Comparison of ENCODE assay signal across 9 cellular contexts in genomic region chr1:172497230-172497629, GRCh38. TPM values are rescaled to one million over a fixed set of nuclear protein-coding genes. Genes with fewer than 3 reads are reported as not detected.
DNase-seq lines count a peak whose midpoint lies in the region; ATAC-seq and TF ChIP-seq lines count a peak whose summit lies in the region.
"Had no signal": no experiment of that assay in that cellular context is flagged by ENCODE, and none has a peak within 500 bp of the region (broad histone marks: within the 10 kb centered on the region; RNA-seq: fewer than 3 reads in every experiment).

No MANE protein-coding gene starts in this region.

- H3K27ac ChIP-seq in BLaER1 = no peak overlapping the region

- TF ChIP-seq CTCF in chondrocyte (IDR thresholded peaks at IDR 0.05) = no peak

- H3K27ac Mint-ChIP-seq in chondrocyte (ENCODE audit: unreplicated experiment) = peak overlapping the region; percentile 68
- H3K27ac Mint-ChIP-seq in activated naive CD4-positive, alpha-beta T cell treated with anti-CD3 and anti-CD28 coated beads, Interleukin-2, amount 50 U/mL, for 72 hours = no peak overlapping the region
- H3K27ac Mint-ChIP-seq: activated naive CD8-positive, alpha-beta T cell treated with anti-CD3 and anti-CD28 coated beads, Interleukin-2, amount 50 U/mL, for 24 hours had no signal

- peaks cover 2% of the 10 kb centered on the region for H3K27me3 Mint-ChIP-seq in chondrocyte (ENCODE audit: low read depth)
- H3K27me3 Mint-ChIP-seq: activated naive CD8-positive, alpha-beta T cell treated with anti-CD3 and anti-CD28 coated beads, Interleukin-2, amount 50 U/mL, for 24 hours had no signal

- ATAC-seq in HG03280 (IDR thresholded peaks at IDR 0.05; ENCODE audit: unreplicated experiment) = no peak
- no peak for ATAC-seq in activated naive CD4-positive, alpha-beta T cell treated with anti-CD3 and anti-CD28 coated beads, Interleukin-2, amount 50 U/mL, for 72 hours
- ATAC-seq: activated naive CD8-positive, alpha-beta T cell treated with anti-CD3 and anti-CD28 coated beads, Interleukin-2, amount 50 U/mL, for 24 hours had no signal

- 0 out of 2 replicates have a peak overlapping the region, but pooled peaks have one; percentile 19 for H3K9ac ChIP-seq in BLaER1

- H3K4me1 ChIP-seq in BLaER1 = 0 out of 2 replicates have a peak, but pooled peaks cover 4% of the 10 kb centered on the region

- H3K36me3 Mint-ChIP-seq in chondrocyte (ENCODE audit: low read depth) = no peaks in the 10 kb centered on the region
- no peaks in the 10 kb centered on the region for H3K36me3 Mint-ChIP-seq in activated naive CD4-positive, alpha-beta T cell treated with anti-CD3 and anti-CD28 coated beads, Interleukin-2, amount 50 U/mL, for 72 hours

- no peaks in the 10 kb centered on the region for H3K36me3 ChIP-seq in BLaER1
- H3K36me3 ChIP-seq in MG63 = no peaks in the 10 kb centered on the region

- H3K4me2 ChIP-seq in BLaER1 = no peak overlapping the region

- DNase-seq in MG63 (peak; percentile 63), chondrocyte (ENCODE audit: low spot score) (no peak), myocyte (ENCODE audit: low read depth) (peak; percentile 8), DMS79 treated with DMSO at 0.1 percent for 48 hours (lab: John Stamatoyannopoulos, UW) (no peak), SIG-M5 (lab: John Stamatoyannopoulos, UW) (no peak)
- no peak for DNase-seq in activated naive CD4-positive, alpha-beta T cell treated with anti-CD3 and anti-CD28 coated beads, Interleukin-2, amount 50 U/mL, for 72 hours (ENCODE audit: low spot score in 2 of 2)
- DNase-seq: activated naive CD8-positive, alpha-beta T cell treated with anti-CD3 and anti-CD28 coated beads, Interleukin-2, amount 50 U/mL, for 24 hours had no signal

- H3K9me3 ChIP-seq in BLaER1 = no peaks in the 10 kb centered on the region
- H3K9me3 ChIP-seq in MG63 = no peaks in the 10 kb centered on the region

- H3K4me3 ChIP-seq in BLaER1 = no peak overlapping the region
- no peak overlapping the region for H3K4me3 ChIP-seq in MG63

- H3K27me3 ChIP-seq in BLaER1 (no peaks in the 10 kb centered on the region), MG63 (no peaks in the 10 kb centered on the region)

- no peaks in the 10 kb centered on the region for H4K20me1 ChIP-seq in BLaER1

- no peaks in the 10 kb centered on the region for H3K9me3 Mint-ChIP-seq in chondrocyte (ENCODE audit: low read depth)
- H3K9me3 Mint-ChIP-seq in activated naive CD4-positive, alpha-beta T cell treated with anti-CD3 and anti-CD28 coated beads, Interleukin-2, amount 50 U/mL, for 72 hours = no peaks in the 10 kb centered on the region
- H3K9me3 Mint-ChIP-seq: activated naive CD8-positive, alpha-beta T cell treated with anti-CD3 and anti-CD28 coated beads, Interleukin-2, amount 50 U/mL, for 24 hours had no signal

- peak overlapping the region; percentile 24 for H3K4me3 Mint-ChIP-seq in chondrocyte (ENCODE audit: unreplicated experiment)
- H3K4me3 Mint-ChIP-seq: activated naive CD8-positive, alpha-beta T cell treated with anti-CD3 and anti-CD28 coated beads, Interleukin-2, amount 50 U/mL, for 24 hours had no signal

- peaks cover 14% of the 10 kb centered on the region for H3K4me1 Mint-ChIP-seq in chondrocyte (ENCODE audit: low read depth)
- H3K4me1 Mint-ChIP-seq: activated naive CD8-positive, alpha-beta T cell treated with anti-CD3 and anti-CD28 coated beads, Interleukin-2, amount 50 U/mL, for 24 hours had no signal

RNA-seq across cellular contexts. Expression of gene SUCO, which starts 35.7 kb away (rescaled TPM):
- 2.1 and 2.9 TPM in 2 replicates for total RNA-seq in MG63 (2014; rRNA removed; shearing (Covaris generic); ENCODE audit: low replicate concordance)
- total RNA-seq in chondrocyte (34.1 to 36.8 TPM (median 35.2 TPM) in 3 replicates), myocyte (36.3 and 36.8 TPM in 2 replicates)
- polyA plus RNA-seq in myocyte (2012) = 8.2 TPM
- 10 to 100 TPM; 24.3 to 39.7 TPM for total RNA-seq in activated naive CD4-positive, alpha-beta T cell treated with anti-CD3 and anti-CD28 coated beads, Interleukin-2, amount 50 U/mL, for 72 hours

RNA-seq across cellular contexts. Expression of gene PIGC, which starts 53.4 kb away (rescaled TPM):
- total RNA-seq in MG63 (2014; rRNA removed; shearing (Covaris generic); ENCODE audit: low replicate concordance) = 19.6 and 30.6 TPM in 2 replicates
- total RNA-seq in chondrocyte = 20.9 to 22.0 TPM (median 21.7 TPM) in 3 replicates
- total RNA-seq in myocyte = 21.3 and 25.7 TPM in 2 replicates
- 17.4 TPM for polyA plus RNA-seq in myocyte (2012)
- 10 to 100 TPM; 11.0 to 14.7 TPM for total RNA-seq in activated naive CD4-positive, alpha-beta T cell treated with anti-CD3 and anti-CD28 coated beads, Interleukin-2, amount 50 U/mL, for 72 hours

Comparison
In these comparisons a context has a peak if more than half of its experiments do, and no peak if none do; other contexts are left out.
1. DNase-seq: peak in MG63 (single experiment) and myocyte (single experiment); none in chondrocyte (single experiment), activated naive CD4-positive, alpha-beta T cell treated with anti-CD3 and anti-CD28 coated beads, Interleukin-2, amount 50 U/mL, for 72 hours (0 of 2), DMS79 treated with DMSO at 0.1 percent for 48 hours (single experiment) and SIG-M5 (single experiment).